In genomic region chr16:67173323-67173722, GRCh38 we compare ENCODE assay signal across 8 cellular contexts. TPM values are rescaled to one million over a fixed set of nuclear protein-coding genes. Genes with fewer than 3 reads are reported as not detected.
DNase-seq lines count a peak whose midpoint lies in the region; ATAC-seq and TF ChIP-seq lines count a peak whose summit lies in the region.

No MANE protein-coding gene starts in this region.

- TF ChIP-seq CTCF in lower lobe of right lung (IDR thresholded peaks at IDR 0.05): no peak
- TF ChIP-seq CTCF in tibial artery (IDR thresholded peaks at IDR 0.05): no peak

- no peak for ATAC-seq in lower lobe of right lung
- no peak for ATAC-seq in HG03354 (IDR thresholded peaks at IDR 0.05; ENCODE audit: poor library complexity, severe bottlenecking, unreplicated experiment)
- ATAC-seq in GM21737 (IDR thresholded peaks at IDR 0.05; ENCODE audit: unreplicated experiment): no peak

- DNase-seq in activated T-cell treated with anti-CD3 and anti-CD28 coated beads, Interleukin-2, amount 50 U/mL, for 24 hours: no peak
- no peak for DNase-seq in activated T-cell treated with anti-CD3 and anti-CD28 coated beads for 4 hours
- no peak for DNase-seq in lower lobe of right lung
- no peak for DNase-seq in tibial artery
- no peak for DNase-seq in NCI-H526 treated with DMSO at 0.1 percent for 48 hours (lab: John Stamatoyannopoulos, UW)

- H3K27ac Mint-ChIP-seq in activated T-cell treated with anti-CD3 and anti-CD28 coated beads, Interleukin-2, amount 50 U/mL, for 24 hours: no peak overlapping the region

- H3K27ac ChIP-seq in angular gyrus (ENCODE audit: low read depth, low read length): peak overlapping the region; percentile 89
- peak overlapping the region; percentile 87 for H3K27ac ChIP-seq in lower lobe of right lung
- peak overlapping the region; percentile 92 to 96 for H3K27ac ChIP-seq in tibial artery

- intact Hi-C loops in lower lobe of right lung (cut with DNase I): no loop called here
- intact Hi-C loops in tibial artery (cut with DNase I; ENCODE audit: low total_unique reads): no loop called here

- H3K9me3 Mint-ChIP-seq in activated T-cell treated with anti-CD3 and anti-CD28 coated beads, Interleukin-2, amount 50 U/mL, for 24 hours: no peaks in the 10 kb centered on the region

- no peaks in the 10 kb centered on the region for H3K36me3 Mint-ChIP-seq in activated T-cell treated with anti-CD3 and anti-CD28 coated beads, Interleukin-2, amount 50 U/mL, for 24 hours (ENCODE audit: low read depth)

- H3K4me3 ChIP-seq in lower lobe of right lung: peak overlapping the region; percentile 59
- peak overlapping the region; percentile 54 to 65 for H3K4me3 ChIP-seq in tibial artery

- H3K27me3 ChIP-seq in lower lobe of right lung (ENCODE audit: low read depth) (no peaks in the 10 kb centered on the region), tibial artery (no peaks in the 10 kb centered on the region)

- H3K4me1 Mint-ChIP-seq in activated T-cell treated with anti-CD3 and anti-CD28 coated beads, Interleukin-2, amount 50 U/mL, for 24 hours (ENCODE audit: low read depth): peaks cover 33% of the 10 kb centered on the region

- H3K27me3 Mint-ChIP-seq in activated T-cell treated with anti-CD3 and anti-CD28 coated beads, Interleukin-2, amount 50 U/mL, for 24 hours: peaks cover 82% of the 10 kb centered on the region

- peaks cover 82% of the 10 kb centered on the region for H3K4me1 ChIP-seq in lower lobe of right lung
- peaks cover 7 to 69% (median 59%) of the 10 kb centered on the region in 4 donors for H3K4me1 ChIP-seq in tibial artery

- peak overlapping the region; percentile 68 for H3K4me3 Mint-ChIP-seq in activated T-cell treated with anti-CD3 and anti-CD28 coated beads, Interleukin-2, amount 50 U/mL, for 24 hours

- H3K36me3 ChIP-seq in lower lobe of right lung (peaks cover 7% of the 10 kb centered on the region), tibial artery (peaks cover 0 to 12% (median 6%) of the 10 kb centered on the region in 3 donors)

- H3K9me3 ChIP-seq in lower lobe of right lung: no peaks in the 10 kb centered on the region
- no peaks in the 10 kb centered on the region for H3K9me3 ChIP-seq in tibial artery

RNA-seq across cellular contexts. Expression of gene NOL3, which starts 3.0 kb away (rescaled TPM):
- total RNA-seq in lower lobe of right lung: 55.6 TPM

RNA-seq across cellular contexts. Expression of gene HSF4, which starts 8.8 kb away (rescaled TPM):
- 76.3 TPM for total RNA-seq in lower lobe of right lung

RNA-seq across cellular contexts. Expression of gene MATCAP1, which starts 10.4 kb away (rescaled TPM):
- total RNA-seq in lower lobe of right lung: 29.0 TPM

RNA-seq across cellular contexts. Expression of gene FBXL8, which starts 13.6 kb away (rescaled TPM):
- total RNA-seq in lower lobe of right lung: 32.9 TPM

RNA-seq across cellular contexts. Expression of gene TRADD, which starts 13.6 kb away (rescaled TPM):
- 28.4 TPM for total RNA-seq in lower lobe of right lung
